14 cellular contexts compared by ENCODE assay signal in the genomic region with DNA sequence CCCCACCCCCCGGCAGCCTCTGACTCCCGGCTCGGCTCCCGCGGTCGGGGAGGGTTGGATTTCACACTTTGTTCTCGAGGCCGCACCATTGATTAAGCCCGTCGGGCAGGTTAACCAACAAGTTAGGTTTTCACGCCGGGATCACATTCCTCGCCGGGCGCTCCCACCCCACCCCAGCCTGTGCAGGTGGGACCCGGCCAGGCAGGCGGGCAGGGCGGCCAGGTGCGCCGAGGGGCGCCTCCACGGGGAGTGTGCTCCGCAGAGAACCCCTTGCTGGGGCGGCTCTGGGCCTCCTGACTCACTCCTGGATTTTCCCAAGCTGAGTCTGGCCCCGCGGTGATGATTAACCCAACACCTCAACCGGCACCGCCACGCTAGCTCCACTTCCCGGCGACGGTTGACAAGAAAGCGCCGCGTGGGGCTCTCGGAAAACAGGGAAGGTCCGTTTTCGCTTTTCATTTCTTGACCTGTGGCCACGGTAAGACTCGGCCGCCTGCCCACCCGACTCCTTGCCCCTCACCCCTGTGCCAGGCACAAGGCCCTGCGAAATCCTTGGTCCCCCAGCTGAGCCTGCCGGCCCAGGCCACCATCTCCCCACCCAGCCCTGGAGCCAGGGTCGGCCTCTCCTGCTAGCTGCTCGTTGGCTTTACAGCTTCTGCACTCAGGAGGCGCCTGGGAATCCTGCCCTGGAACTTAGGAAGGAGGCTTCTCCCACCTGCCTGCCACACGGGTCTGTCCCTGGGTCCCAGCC. TPM values are rescaled to one million over a fixed set of nuclear protein-coding genes. Genes with fewer than 3 reads are reported as not detected.
A peak's percentile ranks its signal among the peaks of the same experiment; 100 is the strongest.
DNase-seq lines count a peak whose midpoint lies in the region; ATAC-seq, FAIRE-seq and TF ChIP-seq lines count a peak whose summit lies in the region.
"Had no signal": no experiment of that assay in that cellular context is flagged by ENCODE, and none has a peak within 500 bp of the region (broad histone marks: within the 10 kb centered on the region; RNA-seq: fewer than 3 reads in every experiment).

No MANE protein-coding gene starts in this region.

- no peaks in the 10 kb centered on the region for H3K9me3 Mint-ChIP-seq in stimulated activated effector memory CD8-positive, alpha-beta T cell treated with anti-CD3 and anti-CD28 coated beads, Interleukin-12 subunit alpha, Interleukin-12 subunit beta, amount 100 ng/mL, for 72 hours
- H3K9me3 Mint-ChIP-seq: activated T-cell treated with anti-CD3 and anti-CD28 coated beads, Interleukin-2, amount 50 U/mL, for 4 hours had no signal

- intact Hi-C loops in kidney (cut with DNase I) = no loop called here
- intact Hi-C loops in sigmoid colon (cut with DNase I) = no loop called here

- ATAC-seq in stimulated activated effector memory CD8-positive, alpha-beta T cell treated with anti-CD3 and anti-CD28 coated beads, Interleukin-12 subunit alpha, Interleukin-12 subunit beta, amount 100 ng/mL, for 72 hours = no peak
- ATAC-seq in GM18511 (IDR thresholded peaks at IDR 0.05; ENCODE audit: unreplicated experiment) = no peak
- ATAC-seq: activated T-cell treated with anti-CD3 and anti-CD28 coated beads, Interleukin-2, amount 50 U/mL, for 4 hours had no signal

- H3K4me3 ChIP-seq in kidney (ENCODE audit: low read length in 2 of 2) = peak overlapping the region; percentile 49 to 66
- peak overlapping the region in 1 of 4 donors; percentile 18 for H3K4me3 ChIP-seq in sigmoid colon
- H3K4me3 ChIP-seq: right atrium auricular region had no signal

- DNase-seq in HPDE6-E6E7 (ENCODE audit: extremely low spot score) (peak; percentile 93), RWPE1 (ENCODE audit: low spot score) (peak; percentile 85), kidney (peak; percentile 95), NCI-H2227 treated with DMSO at 0.1 percent for 48 hours (lab: John Stamatoyannopoulos, UW) (no peak), sigmoid colon (no peak)
- DNase-seq in stimulated activated effector memory CD8-positive, alpha-beta T cell treated with anti-CD3 and anti-CD28 coated beads, Interleukin-12 subunit alpha, Interleukin-12 subunit beta, amount 100 ng/mL, for 72 hours (ENCODE audit: low spot score in 2 of 2) = no peak
- DNase-seq in stimulated activated naive CD4-positive, alpha-beta T cell (lab: John Stamatoyannopoulos, UW) = no peak
- DNase-seq: activated T-cell treated with anti-CD3 and anti-CD28 coated beads, Interleukin-2, amount 50 U/mL, for 4 hours; brain microvascular endothelial cell; DMS153; NCI-H2171; WERI-Rb-1 had no signal

- H3K9me3 ChIP-seq in kidney (ENCODE audit: control insufficient read depth in 1 of 2, low read length in 2 of 2) (no peaks in the 10 kb centered on the region), sigmoid colon (no peaks in the 10 kb centered on the region)
- H3K9me3 ChIP-seq: right atrium auricular region had no signal

- no peaks in the 10 kb centered on the region for H3K36me3 ChIP-seq in kidney (ENCODE audit: control insufficient read depth in 1 of 2, insufficient read depth in 2 of 2, low read length in 2 of 2)
- no peaks in the 10 kb centered on the region for H3K36me3 ChIP-seq in sigmoid colon
- H3K36me3 ChIP-seq: brain microvascular endothelial cell, right atrium auricular region, WERI-Rb-1 had no signal

- H3K4me3 Mint-ChIP-seq in stimulated activated effector memory CD8-positive, alpha-beta T cell treated with anti-CD3 and anti-CD28 coated beads, Interleukin-12 subunit alpha, Interleukin-12 subunit beta, amount 100 ng/mL, for 72 hours = no peak overlapping the region
- H3K4me3 Mint-ChIP-seq: activated T-cell treated with anti-CD3 and anti-CD28 coated beads, Interleukin-2, amount 50 U/mL, for 4 hours had no signal

- POLR2A ChIA-PET in RWPE1 (lab: Yijun Ruan, JAX; ENCODE audit: low non-redundant PET) = no interaction called here

- 12 to 67% methylated on average over 48 of the region's 48 CpGs for WGBS in sigmoid colon, 2 donors

- FAIRE-seq in kidney (lab: Jason Lieb, UNC) = no peak

- H3K4me1 Mint-ChIP-seq in stimulated activated effector memory CD8-positive, alpha-beta T cell treated with anti-CD3 and anti-CD28 coated beads, Interleukin-12 subunit alpha, Interleukin-12 subunit beta, amount 100 ng/mL, for 72 hours = peaks cover 6% of the 10 kb centered on the region

- TF ChIP-seq POLR2A in sigmoid colon (IDR thresholded peaks at IDR 0.05) = no peak

- no peaks in the 10 kb centered on the region for H3K36me3 Mint-ChIP-seq in stimulated activated effector memory CD8-positive, alpha-beta T cell treated with anti-CD3 and anti-CD28 coated beads, Interleukin-12 subunit alpha, Interleukin-12 subunit beta, amount 100 ng/mL, for 72 hours

- CTCF ChIA-PET in RWPE1 (lab: Yijun Ruan, JAX) = interaction anchor here (0.6 to 1.6 kb wide), 4 partner anchors 22 to 501 kb away, joined by 3 to 9 read pairs (median 4); no protein-coding TSS in a partner anchor

- peaks cover 7 to 70% (median 65%) of the 10 kb centered on the region in 3 donors for H3K27me3 ChIP-seq in sigmoid colon
- H3K27me3 ChIP-seq: right atrium auricular region had no signal

- peak overlapping the region; percentile 8 to 61 for H3K9ac ChIP-seq in kidney (ENCODE audit: low read length in 2 of 2)

- H3K27ac ChIP-seq in RWPE1 (no peak overlapping the region), kidney (ENCODE audit: low read depth in 2 of 2, low read length in 2 of 2) (peak overlapping the region; percentile 77 to 90), sigmoid colon (peak overlapping the region in 2 of 4 donors; percentile 17 to 32)
- H3K27ac ChIP-seq: brain microvascular endothelial cell, right atrium auricular region, WERI-Rb-1 had no signal

- TF ChIP-seq CTCF in RWPE1 (conservative IDR thresholded peaks at IDR 0.05; ENCODE audit: low read depth) = no peak
- no peak for TF ChIP-seq CTCF in kidney (IDR thresholded peaks at IDR 0.05; ENCODE audit: borderline replicate concordance, extremely low read depth, insufficient read depth)
- TF ChIP-seq CTCF in sigmoid colon (IDR thresholded peaks at IDR 0.05) = no peak

- peak overlapping the region; percentile 83 for H3K27ac Mint-ChIP-seq in stimulated activated effector memory CD8-positive, alpha-beta T cell treated with anti-CD3 and anti-CD28 coated beads, Interleukin-12 subunit alpha, Interleukin-12 subunit beta, amount 100 ng/mL, for 72 hours

- H3K4me1 ChIP-seq in kidney (ENCODE audit: control insufficient read depth in 1 of 2, insufficient read depth in 1 of 2, low read depth in 1 of 2, low read length in 2 of 2) (peaks cover 4 to 10% of the 10 kb centered on the region in 2 donors), sigmoid colon (no peaks in the 10 kb centered on the region)
- H3K4me1 ChIP-seq: right atrium auricular region had no signal

- no peak for TF ChIP-seq EP300 in sigmoid colon (IDR thresholded peaks at IDR 0.05)

RNA-seq across cellular contexts. Expression of gene TTLL10, which starts 8.8 kb away (rescaled TPM):
- total RNA-seq in kidney (1.5 TPM), sigmoid colon (not detected)
- polyA plus RNA-seq in kidney (ENCODE audit: insufficient read depth, low read depth, low replicate concordance) (not detected), sigmoid colon (under 1 TPM; 0.46 to 0.70 (median 0.60) TPM)
- total RNA-seq: activated T-cell treated with anti-CD3 and anti-CD28 coated beads, Interleukin-2, amount 50 U/mL, for 4 hours; right atrium auricular region had no signal

RNA-seq across cellular contexts. Expression of gene TNFRSF18, which starts 41.5 kb away (rescaled TPM):
- total RNA-seq in kidney = 8.1 TPM
- polyA plus RNA-seq in kidney (ENCODE audit: insufficient read depth, low read depth, low replicate concordance) = not detected
- total RNA-seq in sigmoid colon = under 1 TPM in 1 of 4 donors, not detected in 3; 0.71 TPM
- 1 to 10 TPM in 2 of 3 donors, not detected in 1; 1.2 to 3.9 TPM for polyA plus RNA-seq in sigmoid colon

RNA-seq across cellular contexts. Expression of gene C1orf159, which starts 49.0 kb away (rescaled TPM):
- total RNA-seq in kidney (14.8 TPM), sigmoid colon (10 to 100 TPM in 2 of 4 donors, 1 to 10 TPM in 2; 7.9 to 13.8 (median 10.4) TPM)
- polyA plus RNA-seq in kidney (ENCODE audit: insufficient read depth, low read depth, low replicate concordance) (8.6 TPM), sigmoid colon (10 to 100 TPM in 1 of 3 donors, 1 to 10 TPM in 2; 6.6 to 25.3 (median 6.9) TPM)

RNA-seq across cellular contexts. Expression of gene TNFRSF4, which starts 49.1 kb away (rescaled TPM):
- total RNA-seq in kidney (5.1 TPM), sigmoid colon (1 to 10 TPM in 1 of 4 donors, under 1 TPM in 1, not detected in 2; 0.95 to 1.8 TPM)
- polyA plus RNA-seq in kidney (ENCODE audit: insufficient read depth, low read depth, low replicate concordance) (3.3 TPM), sigmoid colon (1 to 10 TPM; 1.2 to 8.6 (median 1.2) TPM)

Comparison
In these comparisons a context has a peak if more than half of its experiments do, and no peak if none do; other contexts are left out.
1. DNase-seq: peak in HPDE6-E6E7 (single experiment), RWPE1 (single experiment) and kidney (single experiment); none in stimulated activated effector memory CD8-positive, alpha-beta T cell treated with anti-CD3 and anti-CD28 coated beads, Interleukin-12 subunit alpha, Interleukin-12 subunit beta, amount 100 ng/mL, for 72 hours (0 of 2), stimulated activated naive CD4-positive, alpha-beta T cell (0 of 6), NCI-H2227 treated with DMSO at 0.1 percent for 48 hours (single experiment) and sigmoid colon (single experiment).